ENCODE assay signal across 28 cellular contexts in genomic region chr3:7249493-7250076, GRCh38.
"Had no signal": no experiment of that assay in that cellular context is flagged by ENCODE, and none has a peak within 500 bp of the region (broad histone marks: within the 10 kb centered on the region; RNA-seq: fewer than 3 reads in every experiment).

No MANE protein-coding gene starts in this region.

- H3K27me3 ChIP-seq: esophagus muscularis mucosa, foreskin keratinocyte, heart left ventricle, pancreas, right atrium auricular region, spleen, suprapubic skin, tibial nerve had no signal

- H3K27me3 Mint-ChIP-seq: activated CD8-positive, alpha-beta memory T cell treated with anti-CD3 and anti-CD28 coated beads, Interleukin-2, amount 10 ng/mL, durations not matched to agents 7 days and 5 days; activated naive CD8-positive, alpha-beta T cell; brain; dendritic cell treated with granulocyte-macrophage colony-stimulating factor and Interleukin-4, amounts not matched to agents 40 ng/mL and 50 ng/mL, for 4 days had no signal

- ATAC-seq: activated CD4-positive, alpha-beta T cell treated with anti-CD3 and anti-CD28 coated beads for 36 hours; activated CD8-positive, alpha-beta memory T cell treated with anti-CD3 and anti-CD28 coated beads, Interleukin-2, amount 10 ng/mL, durations not matched to agents 7 days and 5 days; activated CD8-positive, alpha-beta T cell treated with anti-CD3 and anti-CD28 coated beads, Interleukin-2, amount 10 ng/mL, durations not matched to agents 7 days and 5 days; foreskin keratinocyte; heart left ventricle; naive thymus-derived CD8-positive, alpha-beta T cell; pancreas; psoas muscle had no signal

- H3K4me1 ChIP-seq: esophagus muscularis mucosa, foreskin keratinocyte, heart left ventricle, pancreas, psoas muscle, right atrium auricular region, spleen, suprapubic skin, tibial nerve had no signal

- H3K4me3 ChIP-seq: esophagus muscularis mucosa, heart left ventricle, pancreas, psoas muscle, right atrium auricular region, spleen, suprapubic skin, tibial nerve had no signal

- DNase-seq: activated CD4-positive, alpha-beta T cell treated with anti-CD3 and anti-CD28 coated beads for 36 hours; activated CD4-positive, CD25-positive, alpha-beta regulatory T cell; activated CD8-positive, alpha-beta memory T cell treated with anti-CD3 and anti-CD28 coated beads, Interleukin-2, amount 10 ng/mL, durations not matched to agents 7 days and 5 days; activated CD8-positive, alpha-beta T cell treated with anti-CD3 and anti-CD28 coated beads, Interleukin-2, amount 10 ng/mL, durations not matched to agents 7 days and 5 days; activated T-cell treated with anti-CD3 and anti-CD28 coated beads, Interleukin-2, amount 50 U/mL, for 48 hours; anterior cingulate cortex; caudate nucleus; endodermal cell; foreskin keratinocyte; heart left ventricle; hypothalamus; immature natural killer cell; kidney; naive thymus-derived CD8-positive, alpha-beta T cell; nucleus accumbens; pancreas; psoas muscle; spleen; stimulated activated naive CD4-positive, alpha-beta T cell had no signal

- H3K4me1 Mint-ChIP-seq: activated CD4-positive, alpha-beta T cell treated with anti-CD3 and anti-CD28 coated beads for 36 hours; activated CD8-positive, alpha-beta memory T cell treated with anti-CD3 and anti-CD28 coated beads, Interleukin-2, amount 10 ng/mL, durations not matched to agents 7 days and 5 days; brain; immature natural killer cell; naive thymus-derived CD8-positive, alpha-beta T cell; neural crest cell had no signal

- H3K9me3 ChIP-seq: esophagus muscularis mucosa, pancreas, psoas muscle, right atrium auricular region, spleen, suprapubic skin, tibial nerve had no signal

- H3K9me3 Mint-ChIP-seq: brain, endodermal cell, neural crest cell had no signal

- H3K27ac ChIP-seq: esophagus muscularis mucosa, foreskin keratinocyte, heart left ventricle, pancreas, psoas muscle, right atrium auricular region, spleen, suprapubic skin, tibial nerve had no signal

- H3K4me3 Mint-ChIP-seq: activated CD4-positive, alpha-beta T cell treated with anti-CD3 and anti-CD28 coated beads for 36 hours; activated CD8-positive, alpha-beta memory T cell treated with anti-CD3 and anti-CD28 coated beads, Interleukin-2, amount 10 ng/mL, durations not matched to agents 7 days and 5 days; activated CD8-positive, alpha-beta T cell treated with anti-CD3 and anti-CD28 coated beads, Interleukin-2, amount 10 ng/mL, durations not matched to agents 7 days and 5 days; activated naive CD8-positive, alpha-beta T cell; brain; dendritic cell treated with granulocyte-macrophage colony-stimulating factor and Interleukin-4, amounts not matched to agents 40 ng/mL and 50 ng/mL, for 4 days; endodermal cell; immature natural killer cell; naive thymus-derived CD8-positive, alpha-beta T cell; neural crest cell had no signal

- H3K36me3 Mint-ChIP-seq: activated CD8-positive, alpha-beta memory T cell treated with anti-CD3 and anti-CD28 coated beads, Interleukin-2, amount 10 ng/mL, durations not matched to agents 7 days and 5 days; activated naive CD8-positive, alpha-beta T cell; brain; immature natural killer cell; naive thymus-derived CD8-positive, alpha-beta T cell had no signal

- H3K27ac Mint-ChIP-seq: activated CD4-positive, alpha-beta T cell treated with anti-CD3 and anti-CD28 coated beads for 36 hours; activated CD8-positive, alpha-beta memory T cell treated with anti-CD3 and anti-CD28 coated beads, Interleukin-2, amount 10 ng/mL, durations not matched to agents 7 days and 5 days; activated CD8-positive, alpha-beta T cell treated with anti-CD3 and anti-CD28 coated beads, Interleukin-2, amount 10 ng/mL, durations not matched to agents 7 days and 5 days; activated naive CD8-positive, alpha-beta T cell; activated T-helper 2 cell treated with anti-CD3 and anti-CD28 coated beads, Interferon-gamma antibody, Interleukin-2, Interleukin-4, amounts not matched to agents 10 μg/mL and 5 μg/mL and 100 μg/mL, durations not matched to agents 14 hours and 24 hours and 36 hours; brain; dendritic cell treated with granulocyte-macrophage colony-stimulating factor and Interleukin-4, amounts not matched to agents 40 ng/mL and 50 ng/mL, for 4 days; endodermal cell; immature natural killer cell; naive thymus-derived CD8-positive, alpha-beta T cell had no signal

- H3K36me3 ChIP-seq: esophagus muscularis mucosa, heart left ventricle, pancreas, right atrium auricular region, spleen, suprapubic skin, tibial nerve had no signal
